34 cellular contexts compared by ENCODE assay signal in genomic region chr5:121105921-121106320, GRCh38.
"Had no signal": no experiment of that assay in that cellular context is flagged by ENCODE, and none has a peak within 500 bp of the region (broad histone marks: within the 10 kb centered on the region; RNA-seq: fewer than 3 reads in every experiment).

No MANE protein-coding gene starts in this region.

- DNase-seq: activated B cell treated with CpG ODN at 0.5 μM for 24 hours; activated CD4-positive, alpha-beta memory T cell treated with anti-CD3 and anti-CD28 coated beads for 36 hours; activated CD4-positive, alpha-beta T cell treated with anti-CD3 and anti-CD28 coated beads for 4 hours; activated CD4-positive, alpha-beta T cell treated with anti-CD3 and anti-CD28 coated beads, Interleukin-2, amount 10 ng/mL, durations not matched to agents 24 days and 14 days; activated CD4-positive, alpha-beta T cell treated with anti-CD3 and anti-CD28 coated beads, Interleukin-2, amount 50 U/mL, for 1 hour; activated CD4-positive, alpha-beta T cell treated with anti-CD3 and anti-CD28 coated beads, Interleukin-2, amount 50 U/mL, for 4 hours; activated CD4-positive, CD25-positive, alpha-beta regulatory T cell treated with anti-CD3 and anti-CD28 coated beads, Interleukin-2, amount 50 U/mL, for 72 hours; activated CD8-positive, alpha-beta memory T cell treated with anti-CD3 and anti-CD28 coated beads, Interleukin-2, amount 50 U/mL, for 4 hours; activated CD8-positive, alpha-beta T cell treated with anti-CD3 and anti-CD28 coated beads for 36 hours; activated effector memory CD4-positive, alpha-beta T cell treated with anti-CD3 and anti-CD28 coated beads, Interleukin-2, amount 50 U/mL, for 16 hours; activated gamma-delta T cell treated with Interleukin-2 at 50 U/mL for 16 hours; activated naive CD4-positive, alpha-beta T cell; activated naive CD4-positive, alpha-beta T cell treated with anti-CD3 and anti-CD28 coated beads for 36 hours; activated naive CD4-positive, alpha-beta T cell treated with anti-CD3 and anti-CD28 coated beads, Interleukin-2, amount 50 U/mL, for 16 hours; activated naive CD8-positive, alpha-beta T cell treated with anti-CD3 and anti-CD28 coated beads for 36 hours; activated T-cell treated with anti-CD3 and anti-CD28 coated beads for 4 hours; activated T-cell treated with anti-CD3 and anti-CD28 coated beads, Interleukin-2, amount 50 U/mL, for 1 hour; activated T-cell treated with anti-CD3 and anti-CD28 coated beads, Interleukin-2, amount 50 U/mL, for 4 hours; activated T-cell treated with anti-CD3 and anti-CD28 coated beads, Interleukin-2, amount 50 U/mL, for 72 hours; adrenal gland; amniotic stem cell; aorta; body of pancreas; brain microvascular endothelial cell; central memory CD4-positive, alpha-beta T cell; T-helper 1 cell; T-helper 2 cell; T-helper 9 cell had no signal

- ATAC-seq: activated CD8-positive, alpha-beta T cell treated with anti-CD3 and anti-CD28 coated beads for 36 hours; activated naive CD4-positive, alpha-beta T cell treated with anti-CD3 and anti-CD28 coated beads, Interleukin-2, amount 50 U/mL, for 72 hours; activated T-cell treated with anti-CD3 and anti-CD28 coated beads, Interleukin-2, amount 50 U/mL, for 4 hours; activated T-cell treated with anti-CD3 and anti-CD28 coated beads, Interleukin-2, amount 50 U/mL, for 72 hours; activated T-helper 17 cell treated with anti-CD3 and anti-CD28 coated beads, Interleukin-2, amount 50 U/mL, for 72 hours; body of pancreas had no signal

- H3K27me3 ChIP-seq: adrenal gland, body of pancreas, brain microvascular endothelial cell, breast epithelium had no signal

- H3K4me3 ChIP-seq: adrenal gland, body of pancreas, breast epithelium had no signal

- FAIRE-seq: astrocyte, TTC549 had no signal

- H3K4me1 ChIP-seq: adrenal gland, body of pancreas, breast epithelium had no signal

- H3K9me3 ChIP-seq: adrenal gland, body of pancreas, breast epithelium had no signal

- H3K27ac ChIP-seq: adrenal gland, body of pancreas, brain microvascular endothelial cell, breast epithelium, VCaP had no signal

- H3K36me3 ChIP-seq: adrenal gland, brain microvascular endothelial cell, breast epithelium had no signal
